In genomic region chr4:152380185-152380584, GRCh38 we compare ENCODE assay signal across 27 cellular contexts.
"Had no signal": no experiment of that assay in that cellular context is flagged by ENCODE, and none has a peak within 500 bp of the region (broad histone marks: within the 10 kb centered on the region; RNA-seq: fewer than 3 reads in every experiment).

No MANE protein-coding gene starts in this region.

- H3K27me3 ChIP-seq: adrenal gland, ascending aorta, brain microvascular endothelial cell, testis, transverse colon had no signal

- H3K27ac ChIP-seq: adrenal gland, ascending aorta, brain microvascular endothelial cell, testis, transverse colon, WERI-Rb-1 had no signal

- H3K36me3 ChIP-seq: adrenal gland, ascending aorta, brain microvascular endothelial cell, transverse colon, WERI-Rb-1 had no signal

- H3K4me3 ChIP-seq: adrenal gland, ascending aorta, lung, testis, transverse colon had no signal

- DNase-seq: activated CD4-positive, alpha-beta memory T cell treated with anti-CD3 and anti-CD28 coated beads for 36 hours; activated CD4-positive, alpha-beta T cell treated with anti-CD3 and anti-CD28 coated beads, Interleukin-2, amount 10 ng/mL, durations not matched to agents 24 days and 14 days; activated CD8-positive, alpha-beta memory T cell treated with anti-CD3 and anti-CD28 coated beads, Interleukin-2, amount 50 U/mL, for 4 hours; activated effector memory CD4-positive, alpha-beta T cell treated with anti-CD3 and anti-CD28 coated beads, Interleukin-2, amount 50 U/mL, for 16 hours; activated naive CD4-positive, alpha-beta T cell treated with anti-CD3 and anti-CD28 coated beads for 36 hours; activated naive CD8-positive, alpha-beta T cell treated with anti-CD3 and anti-CD28 coated beads for 36 hours; activated T-cell treated with anti-CD3 and anti-CD28 coated beads, Interleukin-2, amount 50 U/mL, for 1 hour; adrenal gland; brain microvascular endothelial cell; caudate nucleus; cortex of kidney; effector memory CD8-positive, alpha-beta T cell; erythroblast; head of caudate nucleus; mesendoderm; stimulated activated CD4-positive, alpha-beta T cell treated with anti-CD3 and anti-CD28 coated beads, Interleukin-15, amount 100 ng/mL, for 24 hours; stimulated activated CD4-positive, alpha-beta T cell treated with anti-CD3 and anti-CD28 coated beads, Interleukin-2, amount 100 ng/mL, for 24 hours; stimulated activated naive CD4-positive, alpha-beta T cell; T-helper 1 cell; testis; transverse colon; WERI-Rb-1 had no signal

- ATAC-seq: activated CD4-positive, CD25-positive, alpha-beta regulatory T cell treated with anti-CD3 and anti-CD28 coated beads, Interleukin-2, amount 50 U/mL, for 24 hours; effector memory CD8-positive, alpha-beta T cell; natural killer cell treated with Interleukin-12 subunit alpha and Interleukin-12 subunit beta and Interleukin-15 and Interleukin-18, amount 100 ng/mL, for 72 hours had no signal

- H3K4me1 ChIP-seq: ascending aorta, testis had no signal

- FAIRE-seq: urothelium cell line had no signal

- H3K9me3 ChIP-seq: adrenal gland, ascending aorta, testis, transverse colon had no signal
